ENCODE assay signal across 8 cellular contexts in genomic region chr16:14988092-14988491, GRCh38. TPM values are rescaled to one million over a fixed set of nuclear protein-coding genes. Genes with fewer than 3 reads are reported as not detected.
A peak's percentile ranks its signal among the peaks of the same experiment; 100 is the strongest.
DNase-seq lines count a peak whose midpoint lies in the region; ATAC-seq, FAIRE-seq and TF ChIP-seq lines count a peak whose summit lies in the region.
"Not testable (repeated sequence)": the region's sequence is repeated elsewhere in the genome, so short reads cannot be mapped to it uniquely, and the experiment has no call there.

No MANE protein-coding gene starts in this region.

- H3K36me3 Mint-ChIP-seq in T-helper 17 cell (ENCODE audit: low read depth) (peaks cover 12% of the 10 kb centered on the region), endodermal cell (ENCODE audit: low read depth) (peaks cover 64% of the 10 kb centered on the region), memory B cell (peaks cover 10% of the 10 kb centered on the region), nephron (ENCODE audit: low read depth) (peaks cover 72% of the 10 kb centered on the region)

- FAIRE-seq in urothelium cell line (lab: Jason Lieb, UNC) = peak; percentile 61

- H3K4me3 ChIP-seq in BLaER1 treated with 17β-estradiol and CSF1 and Interleukin-3, amounts not matched to agents 10 nM and 100 nM; endodermal cell (ENCODE audit: low read length): not testable (repeated sequence)

- H3K36me3 ChIP-seq in BLaER1 treated with 17β-estradiol and CSF1 and Interleukin-3, amounts not matched to agents 10 nM and 100 nM = peaks cover 34 to 82% (median 64%) of the 10 kb centered on the region in 11 experiments
- H3K36me3 ChIP-seq in endodermal cell (ENCODE audit: control insufficient read depth, insufficient read depth, low read length) = peaks cover 19% of the 10 kb centered on the region

- H3K27me3 ChIP-seq in BLaER1 treated with 17β-estradiol and CSF1 and Interleukin-3, amounts not matched to agents 10 nM and 100 nM; endodermal cell (ENCODE audit: control insufficient read depth, insufficient read depth, low read length, poor library complexity, severe bottlenecking): not testable (repeated sequence)

- peak overlapping the region; percentile 51 for H3K4me3 Mint-ChIP-seq in T-helper 17 cell
- H3K4me3 Mint-ChIP-seq in endodermal cell, nephron: not testable (repeated sequence)
- peak overlapping the region; percentile 69 for H3K4me3 Mint-ChIP-seq in memory B cell

- H3K9me3 Mint-ChIP-seq in endodermal cell, memory B cell, nephron: not testable (repeated sequence)

- WGBS in endodermal cell (ENCODE audit: insufficient coverage in 1 of 2, insufficient read length in 1 of 2), 2 experiments = 97 to 100% methylated on average over 3 to 5 of the region's 8 CpGs

- H3K9ac ChIP-seq in BLaER1 treated with 17β-estradiol and CSF1 and Interleukin-3, amounts not matched to agents 10 nM and 100 nM; endodermal cell (ENCODE audit: extremely low read depth, low read length, poor library complexity, severe bottlenecking): not testable (repeated sequence)

- H3K27ac Mint-ChIP-seq in T-helper 17 cell = not testable (repeated sequence)
- H3K27ac Mint-ChIP-seq in endodermal cell = peak overlapping the region; percentile 2
- peak overlapping the region; percentile 48 for H3K27ac Mint-ChIP-seq in memory B cell
- peak overlapping the region in 2 of 3 experiments; percentile 1 to 45 for H3K27ac Mint-ChIP-seq in nephron

- peaks cover 12 to 43% (median 26%) of the 10 kb centered on the region in 10 experiments for H3K4me1 ChIP-seq in BLaER1 treated with 17β-estradiol and CSF1 and Interleukin-3, amounts not matched to agents 10 nM and 100 nM
- not testable (repeated sequence) for H3K4me1 ChIP-seq in endodermal cell (ENCODE audit: control insufficient read depth, insufficient read depth, low read length)

- TF ChIP-seq CTCF in endodermal cell (conservative IDR thresholded peaks at IDR 0.05); nephron (IDR thresholded peaks at IDR 0.05; ENCODE audit: unreplicated experiment in 3 of 3): not testable (repeated sequence)

- intact Hi-C loops in left ventricle myocardium superior (cut with micrococcal nuclease); sciatic nerve (cut with DNase I): not testable (repeated sequence)

- peak overlapping the region in 10 of 11 experiments; percentile 54 to 80 (median 65); a peak in 18 of 22 replicates for H3K4me2 ChIP-seq in BLaER1 treated with 17β-estradiol and CSF1 and Interleukin-3, amounts not matched to agents 10 nM and 100 nM

- not testable (repeated sequence) for H3K27me3 Mint-ChIP-seq in T-helper 17 cell; endodermal cell (ENCODE audit: insufficient read depth); memory B cell; nephron (ENCODE audit: low read depth)

- peaks cover 16% of the 10 kb centered on the region for H3K4me1 Mint-ChIP-seq in T-helper 17 cell
- not testable (repeated sequence) for H3K4me1 Mint-ChIP-seq in endodermal cell, nephron
- H3K4me1 Mint-ChIP-seq in memory B cell = peaks cover 19% of the 10 kb centered on the region

- DNase-seq in T-helper 17 cell; endodermal cell; left ventricle myocardium superior; memory B cell (ENCODE audit: low spot score in 2 of 2); sciatic nerve (ENCODE audit: low spot score); urothelium cell line (ENCODE audit: low spot score): not testable (repeated sequence)

- peaks cover 6 to 17% (median 10%) of the 10 kb centered on the region in 11 experiments for H3K9me3 ChIP-seq in BLaER1 treated with 17β-estradiol and CSF1 and Interleukin-3, amounts not matched to agents 10 nM and 100 nM (replicated peaks in 1 of 11)
- not testable (repeated sequence) for H3K9me3 ChIP-seq in T-helper 17 cell (ENCODE audit: control insufficient read depth, low read length, poor library complexity, severe bottlenecking); endodermal cell (ENCODE audit: control insufficient read depth, low read length)

- H3K27ac ChIP-seq in BLaER1 treated with 17β-estradiol and CSF1 and Interleukin-3, amounts not matched to agents 10 nM and 100 nM = 0 out of 22 replicates have a peak overlapping the region, but pooled peaks of 1 of the 11 experiments have one; percentile 39
- not testable (repeated sequence) for H3K27ac ChIP-seq in endodermal cell (ENCODE audit: low read depth, low read length)

- not testable (repeated sequence) for ATAC-seq in T-helper 17 cell; memory B cell (ENCODE audit: low read depth)
- ATAC-seq in left ventricle myocardium superior (peak; percentile 15), sciatic nerve (peak; percentile 16)

- peaks cover 50 to 94% (median 85%) of the 10 kb centered on the region in 11 experiments for H4K20me1 ChIP-seq in BLaER1 treated with 17β-estradiol and CSF1 and Interleukin-3, amounts not matched to agents 10 nM and 100 nM

RNA-seq across cellular contexts. Expression of gene PDXDC1, which starts 13.3 kb away (rescaled TPM):
- total RNA-seq in T-helper 17 cell (10 to 100 TPM; 58.4 to 78.8 TPM), endodermal cell (100 to 1,000 TPM; 163 to 202 TPM), left ventricle myocardium superior (82.0 TPM), sciatic nerve (58.6 TPM)
- 52.4 TPM for polyA plus RNA-seq in endodermal cell (2013, experiment 1 of 2)
- polyA plus RNA-seq in endodermal cell (2013, experiment 2 of 2) = 44.1 TPM

RNA-seq across cellular contexts. Expression of gene NPIPA1, which starts 50.8 kb away (rescaled TPM):
- 100 to 1,000 TPM in 1 of 2 donors, 10 to 100 TPM in 1; 89.9 to 101 TPM for total RNA-seq in T-helper 17 cell
- 100 to 1,000 TPM; 177 to 183 TPM for total RNA-seq in endodermal cell
- 97.9 TPM for polyA plus RNA-seq in endodermal cell (2013, experiment 1 of 2)
- 92.2 TPM for polyA plus RNA-seq in endodermal cell (2013, experiment 2 of 2)
- total RNA-seq in left ventricle myocardium superior = 46.3 TPM
- total RNA-seq in sciatic nerve = 214 TPM
